8 cellular contexts compared by ENCODE assay signal in genomic region chr20:60206259-60206658, GRCh38.
DNase-seq lines count a peak whose midpoint lies in the region; ATAC-seq, FAIRE-seq and TF ChIP-seq lines count a peak whose summit lies in the region.

No MANE protein-coding gene starts in this region.

- H3K36me3 ChIP-seq in heart right ventricle (no peaks in the 10 kb centered on the region), smooth muscle cell (ENCODE audit: low read depth) (no peaks in the 10 kb centered on the region)

- H3K4me3 Mint-ChIP-seq in chondrocyte (ENCODE audit: unreplicated experiment) = no peak overlapping the region

- H3K9ac ChIP-seq in smooth muscle cell (ENCODE audit: low read depth) = no peak overlapping the region

- H3K4me1 Mint-ChIP-seq in chondrocyte (ENCODE audit: low read depth) = peaks cover 3% of the 10 kb centered on the region

- no peak overlapping the region for H3K4me3 ChIP-seq in heart right ventricle
- no peak overlapping the region for H3K4me3 ChIP-seq in smooth muscle cell

- no peaks in the 10 kb centered on the region for H3K79me2 ChIP-seq in smooth muscle cell (ENCODE audit: low read depth)

- H3K27ac Mint-ChIP-seq in chondrocyte (ENCODE audit: unreplicated experiment) = no peak overlapping the region

- H3K27me3 Mint-ChIP-seq in chondrocyte (ENCODE audit: low read depth) = peaks cover 22% of the 10 kb centered on the region

- DNase-seq in heart right ventricle (no peak), Right ventricle myocardium inferior (ENCODE audit: missing footprints) (no peak), NCI-H2171 treated with DMSO at 0.1 percent for 48 hours (lab: John Stamatoyannopoulos, UW) (peak; percentile 75), chondrocyte (ENCODE audit: low spot score) (no peak), smooth muscle cell (lab: John Stamatoyannopoulos, UW; ENCODE audit: unreplicated experiment) (no peak), frontal cortex (ENCODE audit: low spot score in 2 of 2) (no peak), ecto neural progenitor cell (ENCODE audit: low spot score) (no peak)

- no peaks in the 10 kb centered on the region for H3K9me3 Mint-ChIP-seq in chondrocyte (ENCODE audit: low read depth)

- intact Hi-C loops in heart right ventricle (cut with DNase I) (loop anchor here in 5 of 10 donors (5.0 to 10.0 kb wide), 5 partner anchors 69 to 1689 kb away; no protein-coding TSS in a partner anchor), Right ventricle myocardium inferior (cut with DNase I) (loop anchor here (5.0 to 10.0 kb wide), 2 partner anchors 149 to 261 kb away; partner anchors contain the start of genes FAM217B and PPP1R3D)

- no peak overlapping the region for H2AFZ ChIP-seq in smooth muscle cell (ENCODE audit: low read depth)

- H3K27me3 ChIP-seq in heart right ventricle = peaks cover 0 to 7% (median 0%) of the 10 kb centered on the region in 7 donors
- H3K27me3 ChIP-seq in smooth muscle cell (ENCODE audit: low read depth) = peaks cover 29% of the 10 kb centered on the region

- H3F3A ChIP-seq in smooth muscle cell (ENCODE audit: low read depth) = no peaks in the 10 kb centered on the region

- ATAC-seq in heart right ventricle = peak in 3 of 8 donors; percentile 27 to 33 (median 30)
- ATAC-seq in Right ventricle myocardium inferior = no peak
- no peak for ATAC-seq in HG02678 (IDR thresholded peaks at IDR 0.05; ENCODE audit: unreplicated experiment)

- TF ChIP-seq CTCF in heart right ventricle (IDR thresholded peaks at IDR 0.05) = peak in 6 of 9 donors; percentile 21 to 43 (median 30)
- TF ChIP-seq CTCF in chondrocyte (IDR thresholded peaks at IDR 0.05) = peak; percentile 69
- peak; percentile 35 for TF ChIP-seq CTCF in smooth muscle cell (IDR thresholded peaks at IDR 0.05; ENCODE audit: borderline replicate concordance, insufficient read depth, poor library complexity, severe bottlenecking)

- peaks cover 0 to 9% (median 5%) of the 10 kb centered on the region in 9 donors for H3K4me1 ChIP-seq in heart right ventricle
- H3K4me1 ChIP-seq in smooth muscle cell (ENCODE audit: low read depth) = no peaks in the 10 kb centered on the region

- H3K27ac ChIP-seq in heart right ventricle (no peak overlapping the region), smooth muscle cell (ENCODE audit: low read depth) (no peak overlapping the region)

- H3K36me3 Mint-ChIP-seq in chondrocyte (ENCODE audit: low read depth) = no peaks in the 10 kb centered on the region

- no peak for FAIRE-seq in frontal cortex (lab: Jason Lieb, UNC)

- no peaks in the 10 kb centered on the region for H3K9me3 ChIP-seq in heart right ventricle
- no peaks in the 10 kb centered on the region for H3K9me3 ChIP-seq in smooth muscle cell (replicated peaks; ENCODE audit: low read depth)

- H3K4me2 ChIP-seq in smooth muscle cell = no peak overlapping the region

- 29 to 34% methylated on average over 3 of the region's 3 CpGs for WGBS in heart right ventricle, 2 donors
- 42% methylated on average over 3 of the region's 3 CpGs for WGBS in smooth muscle cell (ENCODE audit: low lambda C conversion rate)

- H4K20me1 ChIP-seq in smooth muscle cell (ENCODE audit: low read depth) = no peaks in the 10 kb centered on the region
